ENCODE assay signal across 20 cellular contexts in genomic region chr7:94949532-94949931, GRCh38. TPM values are rescaled to one million over a fixed set of nuclear protein-coding genes. Genes with fewer than 3 reads are reported as not detected.
"Had no signal": no experiment of that assay in that cellular context is flagged by ENCODE, and none has a peak within 500 bp of the region (broad histone marks: within the 10 kb centered on the region; RNA-seq: fewer than 3 reads in every experiment).

No MANE protein-coding gene starts in this region.

- DNase-seq: activated CD4-positive, alpha-beta T cell treated with anti-CD3 and anti-CD28 coated beads for 48 hours; activated CD8-positive, alpha-beta memory T cell treated with anti-CD3 and anti-CD28 coated beads, Interleukin-2, amount 50 U/mL, for 4 hours; activated CD8-positive, alpha-beta T cell treated with anti-CD3 and anti-CD28 coated beads, Interleukin-2, amount 10 ng/mL, durations not matched to agents 7 days and 5 days; activated effector memory CD4-positive, alpha-beta T cell treated with anti-CD3 and anti-CD28 coated beads, Interleukin-2, amount 50 U/mL, for 16 hours; activated T-cell treated with anti-CD3 and anti-CD28 coated beads, Interleukin-2, amount 50 U/mL, for 48 hours; amniotic stem cell; body of pancreas; effector memory CD4-positive, alpha-beta T cell; erythroblast; left lung; natural killer cell; stimulated activated CD4-positive, alpha-beta T cell treated with anti-CD3 and anti-CD28 coated beads, Interleukin-2, amount 100 ng/mL, for 48 hours; stimulated activated naive B cell treated with anti-CD40 and anti-IgM and Interleukin-4, amounts not matched to agents 10 μg/mL and 1 μg/mL and 100 μg/mL, for 72 hours; substantia nigra; upper lobe of left lung had no signal

- H3K9me3 Mint-ChIP-seq: activated naive CD4-positive, alpha-beta T cell treated with anti-CD3 and anti-CD28 coated beads, Interleukin-2, amount 50 U/mL, for 24 hours; dendritic cell treated with granulocyte-macrophage colony-stimulating factor and Interleukin-4, amounts not matched to agents 40 ng/mL and 50 ng/mL, for 4 days had no signal

- H3K27ac ChIP-seq: body of pancreas, left lung, upper lobe of left lung had no signal

- ATAC-seq: activated CD8-positive, alpha-beta T cell treated with anti-CD3 and anti-CD28 coated beads, Interleukin-2, amount 10 ng/mL, durations not matched to agents 7 days and 5 days; body of pancreas; left lung; natural killer cell; stimulated activated naive B cell treated with anti-CD40 and anti-IgM and Interleukin-4, amounts not matched to agents 10 μg/mL and 1 μg/mL and 100 μg/mL, for 72 hours; WTC11 had no signal

- H3K4me3 Mint-ChIP-seq: activated CD8-positive, alpha-beta T cell treated with anti-CD3 and anti-CD28 coated beads, Interleukin-2, amount 10 ng/mL, durations not matched to agents 7 days and 5 days; activated naive CD4-positive, alpha-beta T cell treated with anti-CD3 and anti-CD28 coated beads, Interleukin-2, amount 50 U/mL, for 24 hours; dendritic cell treated with granulocyte-macrophage colony-stimulating factor and Interleukin-4, amounts not matched to agents 40 ng/mL and 50 ng/mL, for 4 days; natural killer cell; stimulated activated naive B cell treated with anti-CD40 and anti-IgM and Interleukin-4, amounts not matched to agents 10 μg/mL and 1 μg/mL and 100 μg/mL, for 72 hours; WTC11 had no signal

- FAIRE-seq: TTC549 had no signal

- H3K36me3 ChIP-seq: left lung, upper lobe of left lung had no signal

- H3K4me1 Mint-ChIP-seq: activated naive CD4-positive, alpha-beta T cell treated with anti-CD3 and anti-CD28 coated beads, Interleukin-2, amount 50 U/mL, for 24 hours; stimulated activated naive B cell treated with anti-CD40 and anti-IgM and Interleukin-4, amounts not matched to agents 10 μg/mL and 1 μg/mL and 100 μg/mL, for 72 hours had no signal

- H3K27ac Mint-ChIP-seq: activated CD8-positive, alpha-beta T cell treated with anti-CD3 and anti-CD28 coated beads, Interleukin-2, amount 10 ng/mL, durations not matched to agents 7 days and 5 days; activated naive CD4-positive, alpha-beta T cell treated with anti-CD3 and anti-CD28 coated beads, Interleukin-2, amount 50 U/mL, for 24 hours; dendritic cell treated with granulocyte-macrophage colony-stimulating factor and Interleukin-4, amounts not matched to agents 40 ng/mL and 50 ng/mL, for 4 days; natural killer cell; stimulated activated naive B cell treated with anti-CD40 and anti-IgM and Interleukin-4, amounts not matched to agents 10 μg/mL and 1 μg/mL and 100 μg/mL, for 72 hours had no signal

- H3K4me1 ChIP-seq: body of pancreas, left lung, upper lobe of left lung had no signal

- H3K4me3 ChIP-seq: body of pancreas, left lung, upper lobe of left lung had no signal

- H3K9me3 ChIP-seq: body of pancreas, upper lobe of left lung had no signal

- H3K36me3 Mint-ChIP-seq: activated naive CD4-positive, alpha-beta T cell treated with anti-CD3 and anti-CD28 coated beads, Interleukin-2, amount 50 U/mL, for 24 hours; natural killer cell; stimulated activated naive B cell treated with anti-CD40 and anti-IgM and Interleukin-4, amounts not matched to agents 10 μg/mL and 1 μg/mL and 100 μg/mL, for 72 hours had no signal

- H3K27me3 Mint-ChIP-seq: activated naive CD4-positive, alpha-beta T cell treated with anti-CD3 and anti-CD28 coated beads, Interleukin-2, amount 50 U/mL, for 24 hours; dendritic cell treated with granulocyte-macrophage colony-stimulating factor and Interleukin-4, amounts not matched to agents 40 ng/mL and 50 ng/mL, for 4 days; stimulated activated naive B cell treated with anti-CD40 and anti-IgM and Interleukin-4, amounts not matched to agents 10 μg/mL and 1 μg/mL and 100 μg/mL, for 72 hours had no signal

- H3K27me3 ChIP-seq: body of pancreas, left lung, upper lobe of left lung had no signal

RNA-seq across cellular contexts. Expression of gene PPP1R9A, which starts 42.1 kb away (rescaled TPM):
- total RNA-seq: activated CD8-positive, alpha-beta T cell treated with anti-CD3 and anti-CD28 coated beads, Interleukin-2, amount 10 ng/mL, durations not matched to agents 7 days and 5 days; T-helper 2 cell treated with Interferon-gamma antibody and Interleukin-4, amounts not matched to agents 100 ng/mL and 5 ng/mL, for 36 hours had no signal
